19 cellular contexts compared by ENCODE assay signal in genomic region chr4:99179626-99180025, GRCh38. TPM values are rescaled to one million over a fixed set of nuclear protein-coding genes. Genes with fewer than 3 reads are reported as not detected.
DNase-seq lines count a peak whose midpoint lies in the region; ATAC-seq and TF ChIP-seq lines count a peak whose summit lies in the region.
"Had no signal": no experiment of that assay in that cellular context is flagged by ENCODE, and none has a peak within 500 bp of the region (broad histone marks: within the 10 kb centered on the region; RNA-seq: fewer than 3 reads in every experiment).

No MANE protein-coding gene starts in this region.

- H3K36me3 Mint-ChIP-seq in stimulated activated memory B cell treated with anti-CD40 and anti-IgM and Interleukin-4, amounts not matched to agents 10 μg/mL and 1 μg/mL and 100 μg/mL, for 72 hours, result peaks cover 19% of the 10 kb centered on the region
- H3K36me3 Mint-ChIP-seq in neural progenitor cell, result peaks cover 3% of the 10 kb centered on the region

- H3K79me2 ChIP-seq in neural progenitor cell (ENCODE audit: low read depth), result no peaks in the 10 kb centered on the region

- H3K4me1 ChIP-seq in body of pancreas (peaks cover 18% of the 10 kb centered on the region), neural progenitor cell (no peaks in the 10 kb centered on the region), esophagus squamous epithelium (peaks cover 0 to 6% (median 0%) of the 10 kb centered on the region in 3 donors)
- H3K4me1 ChIP-seq: A549; BLaER1 treated with 17β-estradiol and CSF1 and Interleukin-3, amounts not matched to agents 10 nM and 100 nM had no signal

- H4K20me1 ChIP-seq in neural progenitor cell (ENCODE audit: low read depth), result no peaks in the 10 kb centered on the region
- H4K20me1 ChIP-seq: BLaER1 treated with 17β-estradiol and CSF1 and Interleukin-3, amounts not matched to agents 10 nM and 100 nM had no signal

- H3K4me2 ChIP-seq in neural progenitor cell, result no peak overlapping the region
- H3K4me2 ChIP-seq: A549; BLaER1 treated with 17β-estradiol and CSF1 and Interleukin-3, amounts not matched to agents 10 nM and 100 nM; SK-N-SH had no signal

- ATAC-seq in body of pancreas (peak; percentile 65), left lobe of liver (peak; percentile 68)
- peak; percentile 31 for ATAC-seq in stimulated activated memory B cell treated with anti-CD40 and anti-IgM and Interleukin-4, amounts not matched to agents 10 μg/mL and 1 μg/mL and 100 μg/mL, for 72 hours
- ATAC-seq: A549, Panc1 had no signal

- H3K27me3 Mint-ChIP-seq in stimulated activated memory B cell treated with anti-CD40 and anti-IgM and Interleukin-4, amounts not matched to agents 10 μg/mL and 1 μg/mL and 100 μg/mL, for 72 hours, result no peaks in the 10 kb centered on the region
- peaks cover 2% of the 10 kb centered on the region for H3K27me3 Mint-ChIP-seq in neural progenitor cell (ENCODE audit: insufficient read depth, low read depth)

- 31 to 50% methylated on average over 1 of the region's 1 CpG for WGBS in body of pancreas, 2 donors
- WGBS in esophagus squamous epithelium, 2 donors, result 86 to 92% methylated on average over 1 of the region's 1 CpG

- intact Hi-C loops in body of pancreas (cut with DNase I) (no loop called here), esophagus squamous epithelium (cut with DNase I) (no loop called here)

- no peak overlapping the region for H3K9ac ChIP-seq in neural progenitor cell
- H3K9ac ChIP-seq: BLaER1 treated with 17β-estradiol and CSF1 and Interleukin-3, amounts not matched to agents 10 nM and 100 nM; SK-N-SH had no signal

- peak; percentile 2 for DNase-seq in NCI-H82 (lab: John Stamatoyannopoulos, UW)
- no peak for DNase-seq in NCI-H82 treated with DMSO at 0.1 percent for 48 hours (lab: John Stamatoyannopoulos, UW; ENCODE audit: unreplicated experiment)
- peak; percentile 48 to 78 (median 66) for DNase-seq in body of pancreas
- no peak for DNase-seq in left lobe of liver (ENCODE audit: low spot score)
- DNase-seq in neural progenitor cell (ENCODE audit: low spot score), result no peak
- no peak for DNase-seq in esophagus squamous epithelium (lab: John Stamatoyannopoulos, UW)
- DNase-seq in activated T-cell treated with anti-CD3 and anti-CD28 coated beads, Interleukin-2, amount 50 U/mL, for 48 hours, result no peak
- DNase-seq: DMS153, KBM-7, NCI-H1048, NCI-H1436 treated with DMSO at 0.1 percent for 48 hours, NCI-H2081, NCI-H446, NCI-H748 treated with DMSO at 0.1 percent for 48 hours, SK-N-SH had no signal

- TF ChIP-seq CTCF in body of pancreas (IDR thresholded peaks at IDR 0.05) (no peak), neural progenitor cell (IDR thresholded peaks at IDR 0.05) (no peak), esophagus squamous epithelium (IDR thresholded peaks at IDR 0.05) (no peak)

- H3K4me3 ChIP-seq in body of pancreas (no peak overlapping the region), neural progenitor cell (no peak overlapping the region), esophagus squamous epithelium (no peak overlapping the region)
- H3K4me3 ChIP-seq: A549; BLaER1 treated with 17β-estradiol and CSF1 and Interleukin-3, amounts not matched to agents 10 nM and 100 nM had no signal

- TF ChIP-seq POLR2A in body of pancreas (IDR thresholded peaks at IDR 0.05), result no peak
- no peak for TF ChIP-seq POLR2A in esophagus squamous epithelium (IDR thresholded peaks at IDR 0.05)

- H2AFZ ChIP-seq in neural progenitor cell (replicated peaks), result no peak overlapping the region

- peaks cover 10% of the 10 kb centered on the region for H3K9me3 Mint-ChIP-seq in stimulated activated memory B cell treated with anti-CD40 and anti-IgM and Interleukin-4, amounts not matched to agents 10 μg/mL and 1 μg/mL and 100 μg/mL, for 72 hours
- peaks cover 5% of the 10 kb centered on the region for H3K9me3 Mint-ChIP-seq in neural progenitor cell

- H3K27me3 ChIP-seq in body of pancreas, result no peaks in the 10 kb centered on the region
- no peaks in the 10 kb centered on the region for H3K27me3 ChIP-seq in neural progenitor cell
- H3K27me3 ChIP-seq in esophagus squamous epithelium, result no peaks in the 10 kb centered on the region
- H3K27me3 ChIP-seq: BLaER1 treated with 17β-estradiol and CSF1 and Interleukin-3, amounts not matched to agents 10 nM and 100 nM had no signal

- H3K27ac ChIP-seq in body of pancreas (peak overlapping the region in 1 of 4 donors; percentile 31), neural progenitor cell (no peak overlapping the region), esophagus squamous epithelium (no peak overlapping the region)
- H3K27ac ChIP-seq: A549; BLaER1 treated with 17β-estradiol and CSF1 and Interleukin-3, amounts not matched to agents 10 nM and 100 nM had no signal

- H3K4me1 Mint-ChIP-seq in stimulated activated memory B cell treated with anti-CD40 and anti-IgM and Interleukin-4, amounts not matched to agents 10 μg/mL and 1 μg/mL and 100 μg/mL, for 72 hours, result no peaks in the 10 kb centered on the region
- no peaks in the 10 kb centered on the region for H3K4me1 Mint-ChIP-seq in neural progenitor cell

- no peaks in the 10 kb centered on the region for H3K36me3 ChIP-seq in body of pancreas (replicated peaks in 1 of 2; ENCODE audit: insufficient read depth in 1 of 2, low read depth in 2 of 2)
- H3K36me3 ChIP-seq in neural progenitor cell, result no peaks in the 10 kb centered on the region
- H3K36me3 ChIP-seq in esophagus squamous epithelium, result peaks cover 0 to 5% (median 0%) of the 10 kb centered on the region in 3 donors
- H3K36me3 ChIP-seq: BLaER1 treated with 17β-estradiol and CSF1 and Interleukin-3, amounts not matched to agents 10 nM and 100 nM had no signal

- H3K9me3 ChIP-seq in body of pancreas (no peaks in the 10 kb centered on the region), neural progenitor cell (ENCODE audit: low read depth) (no peaks in the 10 kb centered on the region), esophagus squamous epithelium (peaks cover 0 to 9% (median 0%) of the 10 kb centered on the region in 3 donors)
- H3K9me3 ChIP-seq: A549, SK-N-SH had no signal

- no peak overlapping the region for H3K27ac Mint-ChIP-seq in stimulated activated memory B cell treated with anti-CD40 and anti-IgM and Interleukin-4, amounts not matched to agents 10 μg/mL and 1 μg/mL and 100 μg/mL, for 72 hours
- no peak overlapping the region for H3K27ac Mint-ChIP-seq in neural progenitor cell

- H3K4me3 Mint-ChIP-seq in stimulated activated memory B cell treated with anti-CD40 and anti-IgM and Interleukin-4, amounts not matched to agents 10 μg/mL and 1 μg/mL and 100 μg/mL, for 72 hours, result no peak overlapping the region
- no peak overlapping the region for H3K4me3 Mint-ChIP-seq in neural progenitor cell

- H3F3A ChIP-seq in neural progenitor cell (ENCODE audit: low read depth), result no peaks in the 10 kb centered on the region

RNA-seq across cellular contexts. Expression of gene ADH4, which starts 35.5 kb away (rescaled TPM):
- total RNA-seq in body of pancreas (not detected), left lobe of liver (689 TPM), neural progenitor cell (ENCODE audit: low replicate concordance) (not detected in 2 replicates), esophagus squamous epithelium (1 to 10 TPM in 2 of 4 donors, not detected in 2; 1.9 to 6.2 TPM)

RNA-seq across cellular contexts. Expression of gene ADH6, which starts 39.4 kb away (rescaled TPM):
- total RNA-seq in body of pancreas, result not detected
- total RNA-seq in left lobe of liver, result 144 TPM
- total RNA-seq in neural progenitor cell (ENCODE audit: low replicate concordance), result not detected in 2 replicates
- total RNA-seq in esophagus squamous epithelium, result not detected

Comparison
In these comparisons a context has a peak if more than half of its experiments do, and no peak if none do; other contexts are left out.
1. DNase-seq: peak in NCI-H82 (single experiment) and body of pancreas (4 of 4); none in NCI-H82 treated with DMSO at 0.1 percent for 48 hours (single experiment), left lobe of liver (single experiment), neural progenitor cell (single experiment), esophagus squamous epithelium (single experiment) and activated T-cell treated with anti-CD3 and anti-CD28 coated beads, Interleukin-2, amount 50 U/mL, for 48 hours (0 of 2).
2. RNA of gene ADH4, which starts 35.5 kb away (total RNA-seq): 689 TPM in left lobe of liver (single experiment); 1.9 to 6.2 TPM in esophagus squamous epithelium, not detected in body of pancreas and not detected in neural progenitor cell; every median in the first group is over 10 times any median in the second.
3. RNA of gene ADH6, which starts 39.4 kb away (total RNA-seq): 144 TPM in left lobe of liver (single experiment); not detected in body of pancreas, not detected in neural progenitor cell and not detected in esophagus squamous epithelium; every median in the first group is over 100 times any median in the second.
4. Peak in every context shown above with its lines, with median percentiles within 50 percentile points of each other: ATAC-seq.